12 cellular contexts compared by ENCODE assay signal in genomic region chr12:113239811-113240331, GRCh38. TPM values are rescaled to one million over a fixed set of nuclear protein-coding genes. Genes with fewer than 3 reads are reported as not detected.
A peak's percentile ranks its signal among the peaks of the same experiment; 100 is the strongest.
DNase-seq lines count a peak whose midpoint lies in the region; ATAC-seq and TF ChIP-seq lines count a peak whose summit lies in the region.
"Had no signal": no experiment of that assay in that cellular context is flagged by ENCODE, and none has a peak within 500 bp of the region (broad histone marks: within the 10 kb centered on the region; RNA-seq: fewer than 3 reads in every experiment).

No MANE protein-coding gene starts in this region.

- H3K9me3 ChIP-seq in duodenal mucosa (ENCODE audit: control insufficient read depth in 1 of 2, low read length in 2 of 2) = no peaks in the 10 kb centered on the region

- 34% methylated on average over 12 of the region's 12 CpGs for WGBS in urinary bladder

- H3K27me3 ChIP-seq in duodenal mucosa (ENCODE audit: control insufficient read depth in 1 of 2, insufficient read depth in 2 of 2, low read length in 2 of 2) = no peaks in the 10 kb centered on the region

- peak overlapping the region; percentile 55 for H3K27ac Mint-ChIP-seq in activated T-cell treated with anti-CD3 and anti-CD28 coated beads, Interleukin-2, amount 50 U/mL, for 72 hours
- H3K27ac Mint-ChIP-seq in nephron = peak overlapping the region; percentile 95 to 96 (median 95)
- H3K27ac Mint-ChIP-seq: activated naive CD4-positive, alpha-beta T cell treated with anti-CD3 and anti-CD28 coated beads, Interleukin-2, amount 10 ng/mL, durations not matched to agents 7 days and 5 days had no signal

- no peaks in the 10 kb centered on the region for H3K9me3 Mint-ChIP-seq in activated T-cell treated with anti-CD3 and anti-CD28 coated beads, Interleukin-2, amount 50 U/mL, for 72 hours
- no peaks in the 10 kb centered on the region for H3K9me3 Mint-ChIP-seq in nephron
- H3K9me3 Mint-ChIP-seq: activated naive CD4-positive, alpha-beta T cell treated with anti-CD3 and anti-CD28 coated beads, Interleukin-2, amount 10 ng/mL, durations not matched to agents 7 days and 5 days had no signal

- no peak for DNase-seq in activated T-cell treated with anti-CD3 and anti-CD28 coated beads, Interleukin-2, amount 50 U/mL, for 72 hours
- no peak for DNase-seq in activated T-cell treated with anti-CD3 and anti-CD28 coated beads, Interleukin-2, amount 50 U/mL, for 48 hours
- no peak for DNase-seq in SW 1271 (lab: John Stamatoyannopoulos, UW)
- no peak for DNase-seq in islet precursor cell
- DNase-seq: activated naive CD4-positive, alpha-beta T cell treated with anti-CD3 and anti-CD28 coated beads, Interleukin-2, amount 10 ng/mL, durations not matched to agents 7 days and 5 days; midbrain; T-helper 9 cell had no signal

- H3K4me1 Mint-ChIP-seq in activated T-cell treated with anti-CD3 and anti-CD28 coated beads, Interleukin-2, amount 50 U/mL, for 72 hours (ENCODE audit: low read depth) = peaks cover 18% of the 10 kb centered on the region
- H3K4me1 Mint-ChIP-seq in nephron = peaks cover 61% of the 10 kb centered on the region

- H3K9ac ChIP-seq in duodenal mucosa (ENCODE audit: low read depth in 1 of 2, low read length in 2 of 2) = no peak overlapping the region

- H3K4me3 Mint-ChIP-seq in activated T-cell treated with anti-CD3 and anti-CD28 coated beads, Interleukin-2, amount 50 U/mL, for 72 hours = no peak overlapping the region
- H3K4me3 Mint-ChIP-seq in nephron = peak overlapping the region; percentile 4 to 38 (median 10)
- H3K4me3 Mint-ChIP-seq: activated naive CD4-positive, alpha-beta T cell treated with anti-CD3 and anti-CD28 coated beads, Interleukin-2, amount 10 ng/mL, durations not matched to agents 7 days and 5 days had no signal

- H3K4me1 ChIP-seq in duodenal mucosa (ENCODE audit: control insufficient read depth in 1 of 2, insufficient read depth in 2 of 2, low read length in 2 of 2) = peaks cover 81 to 82% of the 10 kb centered on the region in 2 donors
- no peaks in the 10 kb centered on the region for H3K4me1 ChIP-seq in urinary bladder (ENCODE audit: insufficient read depth)

- H3K36me3 ChIP-seq in duodenal mucosa (ENCODE audit: control insufficient read depth in 1 of 2, insufficient read depth in 2 of 2, low read length in 2 of 2) (peaks cover 8 to 20% of the 10 kb centered on the region in 2 donors), urinary bladder (ENCODE audit: insufficient read depth) (no peaks in the 10 kb centered on the region)

- no peaks in the 10 kb centered on the region for H3K27me3 Mint-ChIP-seq in activated T-cell treated with anti-CD3 and anti-CD28 coated beads, Interleukin-2, amount 50 U/mL, for 72 hours (ENCODE audit: low read depth)
- H3K27me3 Mint-ChIP-seq in nephron (ENCODE audit: low read depth) = peaks cover 5% of the 10 kb centered on the region
- H3K27me3 Mint-ChIP-seq: activated naive CD4-positive, alpha-beta T cell treated with anti-CD3 and anti-CD28 coated beads, Interleukin-2, amount 10 ng/mL, durations not matched to agents 7 days and 5 days had no signal

- ATAC-seq in activated T-cell treated with anti-CD3 and anti-CD28 coated beads, Interleukin-2, amount 50 U/mL, for 72 hours (replicated peaks in 1 of 2) = no peak
- ATAC-seq in GM18909 (IDR thresholded peaks at IDR 0.05; ENCODE audit: poor library complexity, unreplicated experiment) = no peak

- H3K27ac ChIP-seq in duodenal mucosa (ENCODE audit: low read depth, low read length) (peak overlapping the region; percentile 49), urinary bladder (ENCODE audit: low read depth) (peak overlapping the region; percentile 52)

- peaks cover 6 to 35% of the 10 kb centered on the region in 2 donors for H3K36me3 Mint-ChIP-seq in activated T-cell treated with anti-CD3 and anti-CD28 coated beads, Interleukin-2, amount 50 U/mL, for 72 hours (ENCODE audit: insufficient read depth in 2 of 2)
- peaks cover 10% of the 10 kb centered on the region for H3K36me3 Mint-ChIP-seq in nephron (ENCODE audit: low read depth)

- no peak for TF ChIP-seq CTCF in nephron (IDR thresholded peaks at IDR 0.05; ENCODE audit: unreplicated experiment in 3 of 3)

- peak overlapping the region; percentile 3 to 18 for H3K4me3 ChIP-seq in duodenal mucosa (ENCODE audit: low read depth in 1 of 2, low read length in 2 of 2)
- H3K4me3 ChIP-seq in urinary bladder (ENCODE audit: low read depth, low read length) = no peak overlapping the region
- H3K4me3 ChIP-seq: GM12878 had no signal

RNA-seq across cellular contexts. Expression of gene TPCN1, which starts 18.6 kb away (rescaled TPM):
- 10 to 100 TPM; 74.7 to 84.0 TPM for total RNA-seq in activated T-cell treated with anti-CD3 and anti-CD28 coated beads, Interleukin-2, amount 50 U/mL, for 72 hours
- total RNA-seq in urinary bladder = 19.3 TPM
- polyA plus RNA-seq in urinary bladder = 39.3 TPM

RNA-seq across cellular contexts. Expression of gene RITA1, which starts 54.4 kb away (rescaled TPM):
- 10 to 100 TPM; 21.3 to 25.1 TPM for total RNA-seq in activated T-cell treated with anti-CD3 and anti-CD28 coated beads, Interleukin-2, amount 50 U/mL, for 72 hours
- total RNA-seq in urinary bladder = 5.8 TPM
- polyA plus RNA-seq in urinary bladder = 13.8 TPM

RNA-seq across cellular contexts. Expression of gene DDX54, which starts 54.6 kb away (rescaled TPM):
- 10 to 100 TPM; 81.4 to 82.7 TPM for total RNA-seq in activated T-cell treated with anti-CD3 and anti-CD28 coated beads, Interleukin-2, amount 50 U/mL, for 72 hours
- 10.3 TPM for total RNA-seq in urinary bladder
- 54.4 TPM for polyA plus RNA-seq in urinary bladder

Comparison
In these comparisons a context has a peak if more than half of its experiments do, and no peak if none do; other contexts are left out.
1. H3K4me3 Mint-ChIP-seq: peak in nephron (3 of 3); none in activated T-cell treated with anti-CD3 and anti-CD28 coated beads, Interleukin-2, amount 50 U/mL, for 72 hours (0 of 2).